ENCODE assay signal across 13 cellular contexts in the genomic region with DNA sequence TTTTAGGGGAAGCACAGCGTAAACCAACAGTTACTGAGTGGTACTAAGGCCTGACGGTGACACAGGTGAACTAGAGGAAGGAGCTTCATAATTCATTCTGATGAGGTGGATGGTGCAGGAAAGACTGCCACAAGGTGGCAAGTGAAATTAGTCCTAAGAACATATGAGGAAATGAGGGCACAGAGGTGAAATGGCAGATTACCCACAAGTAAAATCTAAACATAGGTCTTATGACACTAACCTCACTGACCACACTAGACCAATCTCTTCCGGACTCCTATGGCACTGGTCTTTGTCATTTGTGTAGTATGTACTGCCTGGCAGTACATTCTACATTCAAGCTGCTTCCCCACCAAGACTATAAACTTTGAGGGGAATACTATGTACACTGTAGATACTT. TPM values are rescaled to one million over a fixed set of nuclear protein-coding genes. Genes with fewer than 3 reads are reported as not detected.
DNase-seq lines count a peak whose midpoint lies in the region; ATAC-seq, FAIRE-seq and TF ChIP-seq lines count a peak whose summit lies in the region.
"Had no signal": no experiment of that assay in that cellular context is flagged by ENCODE, and none has a peak within 500 bp of the region (broad histone marks: within the 10 kb centered on the region; RNA-seq: fewer than 3 reads in every experiment).

No MANE protein-coding gene starts in this region.

- CTCF ChIA-PET in Caco-2 (lab: Charles Lee), result interaction anchor here (0.6 to 1.6 kb wide), 4 partner anchors 20 to 169 kb away, joined by 3 to 6 read pairs (median 4); a partner anchor contains a TSS

- H3K27me3 ChIP-seq in GM06990 (replicated peaks; ENCODE audit: control insufficient read depth, insufficient read depth, low read length) (no peaks in the 10 kb centered on the region), small intestine (ENCODE audit: control insufficient read depth in 2 of 2, insufficient read depth in 2 of 2, low read length in 2 of 2) (no peaks in the 10 kb centered on the region), Caco-2 (replicated peaks; ENCODE audit: control insufficient read depth, insufficient read depth, low read length) (no peaks in the 10 kb centered on the region)
- H3K27me3 ChIP-seq: foreskin keratinocyte had no signal

- intact Hi-C loops in Caco-2 (cut with micrococcal nuclease; ENCODE audit: unreplicated experiment), result no loop called here

- H3K36me3 ChIP-seq in GM06990 (ENCODE audit: control insufficient read depth, insufficient read depth, low read length) (no peaks in the 10 kb centered on the region), small intestine (ENCODE audit: control insufficient read depth in 2 of 2, insufficient read depth in 2 of 2, low read length in 2 of 2) (no peaks in the 10 kb centered on the region), Caco-2 (ENCODE audit: control insufficient read depth, insufficient read depth, low read length) (no peaks in the 10 kb centered on the region)

- H3K27ac ChIP-seq in small intestine (ENCODE audit: low read depth in 1 of 2, low read length in 1 of 2), result no peak overlapping the region
- H3K27ac ChIP-seq: foreskin keratinocyte had no signal

- no peak overlapping the region for H3K4me3 ChIP-seq in GM06990 (replicated peaks; ENCODE audit: low read depth, low read length)
- H3K4me3 ChIP-seq in small intestine (ENCODE audit: low read depth in 1 of 2, low read length in 2 of 2), result no peak overlapping the region
- H3K4me3 ChIP-seq in Caco-2 (ENCODE audit: low read depth, low read length), result no peak overlapping the region

- 76 to 96% (median 89%) methylated on average over 3 of the region's 3 CpGs for WGBS in small intestine, 3 donors

- peaks cover 8% of the 10 kb centered on the region for H3K4me1 Mint-ChIP-seq in activated naive CD8-positive, alpha-beta T cell treated with anti-CD3 and anti-CD28 coated beads, Interleukin-2, amount 50 U/mL, for 24 hours
- H3K4me1 Mint-ChIP-seq in Caco-2 (ENCODE audit: low read depth, unreplicated experiment), result peaks cover 57% of the 10 kb centered on the region

- FAIRE-seq in small intestine (lab: Jason Lieb, UNC), result no peak

- H3K4me1 ChIP-seq in small intestine (ENCODE audit: control insufficient read depth in 2 of 2, insufficient read depth in 1 of 2, low read depth in 1 of 2, low read length in 1 of 2), result peaks cover 0 to 5% of the 10 kb centered on the region in 2 donors
- peaks cover 42% of the 10 kb centered on the region for H3K4me1 ChIP-seq in Caco-2
- H3K4me1 ChIP-seq: foreskin keratinocyte had no signal

- H3K9me3 Mint-ChIP-seq in activated naive CD8-positive, alpha-beta T cell treated with anti-CD3 and anti-CD28 coated beads, Interleukin-2, amount 50 U/mL, for 24 hours, result no peaks in the 10 kb centered on the region
- H3K9me3 Mint-ChIP-seq in Caco-2 (ENCODE audit: unreplicated experiment), result no peaks in the 10 kb centered on the region
- H3K9me3 Mint-ChIP-seq: brain, nephron had no signal

- no peaks in the 10 kb centered on the region for H3K36me3 Mint-ChIP-seq in activated naive CD8-positive, alpha-beta T cell treated with anti-CD3 and anti-CD28 coated beads, Interleukin-2, amount 50 U/mL, for 24 hours (ENCODE audit: low read depth)
- H3K36me3 Mint-ChIP-seq in Caco-2 (ENCODE audit: insufficient read depth, unreplicated experiment), result no peaks in the 10 kb centered on the region

- no TSS peak for BruUV-seq in Caco-2 (replicated peaks; lab: Mats Ljungman, UMichigan)

- peak; percentile 84 for ATAC-seq in GM19467 (IDR thresholded peaks at IDR 0.05; ENCODE audit: unreplicated experiment)
- peak; percentile 94 for ATAC-seq in HG03442 (IDR thresholded peaks at IDR 0.05; ENCODE audit: unreplicated experiment)
- ATAC-seq in activated naive CD8-positive, alpha-beta T cell treated with anti-CD3 and anti-CD28 coated beads, Interleukin-2, amount 50 U/mL, for 24 hours, result peak; percentile 76
- ATAC-seq: foreskin keratinocyte had no signal

- H3K9me3 ChIP-seq in small intestine (ENCODE audit: control insufficient read depth, low read depth) (no peaks in the 10 kb centered on the region), Caco-2 (no peaks in the 10 kb centered on the region)

- POLR2A ChIA-PET in Caco-2 (lab: Charles Lee), result no interaction called here

- no peak overlapping the region for H3K4me3 Mint-ChIP-seq in activated naive CD8-positive, alpha-beta T cell treated with anti-CD3 and anti-CD28 coated beads, Interleukin-2, amount 50 U/mL, for 24 hours
- no peak overlapping the region for H3K4me3 Mint-ChIP-seq in Caco-2 (ENCODE audit: unreplicated experiment)
- H3K4me3 Mint-ChIP-seq: brain, nephron had no signal

- H3K27ac Mint-ChIP-seq in activated naive CD8-positive, alpha-beta T cell treated with anti-CD3 and anti-CD28 coated beads, Interleukin-2, amount 50 U/mL, for 24 hours, result no peak overlapping the region
- no peak overlapping the region for H3K27ac Mint-ChIP-seq in Caco-2 (ENCODE audit: unreplicated experiment)
- H3K27ac Mint-ChIP-seq: brain, nephron had no signal

- DNase-seq in GM06990 (ENCODE audit: extremely low read depth, insufficient read length) (peak; percentile 31), DMS79 (lab: John Stamatoyannopoulos, UW) (no peak), small intestine (no peak), Caco-2 (no peak)
- DNase-seq in activated naive CD8-positive, alpha-beta T cell treated with anti-CD3 and anti-CD28 coated beads, Interleukin-2, amount 50 U/mL, for 24 hours, result no peak
- no peak for DNase-seq in stimulated activated CD4-positive, alpha-beta T cell treated with anti-CD3 and anti-CD28 coated beads, Interleukin-2, amount 100 ng/mL, for 48 hours
- DNase-seq: DMS 273 treated with DMSO at 0.1 percent for 48 hours, foreskin keratinocyte, NCI-H2081 had no signal

- H3K27me3 Mint-ChIP-seq in activated naive CD8-positive, alpha-beta T cell treated with anti-CD3 and anti-CD28 coated beads, Interleukin-2, amount 50 U/mL, for 24 hours, result no peaks in the 10 kb centered on the region
- H3K27me3 Mint-ChIP-seq in Caco-2 (ENCODE audit: insufficient read depth, unreplicated experiment), result no peaks in the 10 kb centered on the region
- H3K27me3 Mint-ChIP-seq: brain had no signal

- TF ChIP-seq CTCF in GM06990 (IDR thresholded peaks at IDR 0.05; ENCODE audit: insufficient read depth, low read length, poor library complexity, severe bottlenecking), result peak; percentile 8
- no peak for TF ChIP-seq CTCF in Caco-2 (IDR thresholded peaks at IDR 0.05; ENCODE audit: insufficient read depth in 1 of 2, low read depth in 1 of 2, low read length in 1 of 2, severe bottlenecking in 1 of 2, unreplicated experiment in 1 of 2)

RNA-seq across cellular contexts. Expression of a gene that starts 20.2 kb away (rescaled TPM):
- 10 to 100 TPM in 1 of 3 donors, 1 to 10 TPM in 2; 6.8 to 13.6 (median 8.7) TPM for polyA plus RNA-seq in small intestine
- total RNA-seq in Caco-2 (2022), result 58.6 and 67.3 TPM in 2 replicates
